Comparison of ENCODE assay signal across 1 cellular context in genomic region chr5:69166686-69167487, GRCh38.
A peak's percentile ranks its signal among the peaks of the same experiment; 100 is the strongest.
TF ChIP-seq lines count a peak whose summit lies in the region.

TSS of gene CCNB1 (plus strand) at chr5:69167150. CDS start at chr5:69167263, 113 bp downstream.

TF ChIP-seq in SK-N-SH, 30 proteins besides CTCF, POLR2A, EP300 and RAD21 (continued from another document):
- TF ChIP-seq REST (IDR thresholded peaks at IDR 0.05; ENCODE audit: low read depth, low read length) (0 out of 2 replicates have a peak, but pooled peaks have one; percentile 41), SIN3A (IDR thresholded peaks at IDR 0.05; ENCODE audit: borderline replicate concordance, low read depth, low read length) (peak; percentile 99), TCF12 (IDR thresholded peaks at IDR 0.05) (no peak), ZBTB33 (IDR thresholded peaks at IDR 0.05; ENCODE audit: borderline replicate concordance, low read depth) (no peak), NRF1 (IDR thresholded peaks at IDR 0.05; ENCODE audit: low read depth, low read length) (peak; percentile 84), GATA2 (CRISPR knock-in tag; IDR thresholded peaks at IDR 0.05) (no peak), EZH2phosphoT487 (IDR thresholded peaks at IDR 0.05; ENCODE audit: borderline replicate concordance, low read depth) (no peak), RCOR1 (IDR thresholded peaks at IDR 0.05; ENCODE audit: low read length) (no peak), FOXJ3 (CRISPR knock-in tag; IDR thresholded peaks at IDR 0.05) (no peak), RXRA (IDR thresholded peaks at IDR 0.05; ENCODE audit: borderline replicate concordance, low read depth) (no peak), USF2 (IDR thresholded peaks at IDR 0.05; ENCODE audit: borderline replicate concordance, low read depth, low read length) (no peak; the same call in none of the 2 replicates), POLR2AphosphoS5 (IDR thresholded peaks at IDR 0.05; ENCODE audit: low read depth, low read length) (peak; percentile 84), MXI1 (IDR thresholded peaks at IDR 0.05; ENCODE audit: low read depth, low read length) (peak; percentile 100), USF1 (IDR thresholded peaks at IDR 0.05; ENCODE audit: borderline replicate concordance, low read depth) (peak; percentile 90), MEF2A (IDR thresholded peaks at IDR 0.05; ENCODE audit: borderline replicate concordance, low read depth) (no peak), FOSL2 (IDR thresholded peaks at IDR 0.05; ENCODE audit: borderline replicate concordance, low read depth) (no peak)
